In genomic region chr14:60734465-60735242, GRCh38 we compare ENCODE assay signal across 8 cellular contexts. TPM values are rescaled to one million over a fixed set of nuclear protein-coding genes. Genes with fewer than 3 reads are reported as not detected.
A peak's percentile ranks its signal among the peaks of the same experiment; 100 is the strongest.
DNase-seq lines count a peak whose midpoint lies in the region; ATAC-seq and TF ChIP-seq lines count a peak whose summit lies in the region.

TSS of gene MNAT1 (plus strand) at chr14:60734761. CDS start at chr14:60734863, 102 bp downstream.

- H3K4me1 Mint-ChIP-seq in activated CD4-positive, alpha-beta T cell treated with anti-CD3 and anti-CD28 coated beads for 36 hours, result peaks cover 18% of the 10 kb centered on the region

- POLR2A ChIA-PET in activated CD4-positive, alpha-beta T cell treated with anti-CD3 and anti-CD28 coated beads for 36 hours (lab: Charles Lee), result no interaction called here

- peaks cover 0 to 19% of the 10 kb centered on the region in 2 donors for H3K4me1 ChIP-seq in left lung

- peak; percentile 79 for TF ChIP-seq POLR2A in GM18951 (IDR thresholded peaks at IDR 0.05; ENCODE audit: extremely low read depth, insufficient read depth, insufficient read length)

- H3K27me3 Mint-ChIP-seq in activated CD4-positive, alpha-beta T cell treated with anti-CD3 and anti-CD28 coated beads for 36 hours, result peaks cover 15% of the 10 kb centered on the region

- DNase-seq in AG10803 (ENCODE audit: low read depth) (peak; percentile 87), NCI-H345 treated with DMSO at 0.1 percent for 48 hours (lab: John Stamatoyannopoulos, UW; ENCODE audit: unreplicated experiment) (peak; percentile 74), coronary artery (ENCODE audit: low spot score) (peak; percentile 86), left lung (peak; percentile 73 to 88)
- peak; percentile 88 for DNase-seq in activated CD4-positive, alpha-beta T cell treated with anti-CD3 and anti-CD28 coated beads for 36 hours
- peak; percentile 70 to 78 for DNase-seq in stimulated activated CD4-positive, alpha-beta T cell treated with anti-CD3 and anti-CD28 coated beads, Interleukin-2, amount 100 ng/mL, for 48 hours

- peaks cover 0 to 19% of the 10 kb centered on the region in 2 donors for H3K27me3 ChIP-seq in left lung

- no peaks in the 10 kb centered on the region for H3K36me3 ChIP-seq in left lung

- in situ Hi-C loops in GM18951 (cut with MboI; ENCODE audit: low sequenced_read_pairs, unreplicated experiment), result no loop called here

- CTCF ChIA-PET in activated CD4-positive, alpha-beta T cell treated with anti-CD3 and anti-CD28 coated beads for 36 hours (lab: Charles Lee), result interaction anchor here (0.6 to 1.0 kb wide), 2 partner anchors 78 to 119 kb away, joined by 3 to 7 read pairs; no protein-coding TSS in a partner anchor

- peaks cover 2% of the 10 kb centered on the region for H3K9me3 Mint-ChIP-seq in activated CD4-positive, alpha-beta T cell treated with anti-CD3 and anti-CD28 coated beads for 36 hours (ENCODE audit: low read depth)

- H3K27ac ChIP-seq in coronary artery, result peak within 1 kb of the TSS; percentile 80 to 82
- H3K27ac ChIP-seq in left lung, result peak within 1 kb of the TSS; percentile 39 to 61

- H3K36me3 Mint-ChIP-seq in activated CD4-positive, alpha-beta T cell treated with anti-CD3 and anti-CD28 coated beads for 36 hours (ENCODE audit: low read depth), result no peaks in the 10 kb centered on the region

- intact Hi-C loops in activated CD4-positive, alpha-beta T cell treated with anti-CD3 and anti-CD28 coated beads for 36 hours (cut with DNase I, micrococcal nuclease), result loop anchor here (1.0 to 10.0 kb wide), 5 partner anchors 11 to 490 kb away; partner anchors contain the start of genes PPM1A (in 1 of the 2), SLC38A6 (in 1 of the 2) and TRMT5 (in 1 of the 2)
- intact Hi-C loops in left lung (cut with DNase I), result no loop called here

- H3K27ac Mint-ChIP-seq in activated CD4-positive, alpha-beta T cell treated with anti-CD3 and anti-CD28 coated beads for 36 hours, result peak within 1 kb of the TSS; percentile 86

- H3K9me3 ChIP-seq in left lung, result no peaks in the 10 kb centered on the region

- TF ChIP-seq CTCF in AG10803 (conservative IDR thresholded peaks at IDR 0.05; ENCODE audit: low read length) (peak; percentile 21; the same call in 1 of the 2 replicates), coronary artery (IDR thresholded peaks at IDR 0.05) (no peak), left lung (IDR thresholded peaks at IDR 0.05) (no peak)

- H3K4me3 ChIP-seq in AG10803 (ENCODE audit: low read length), result peak within 1 kb of the TSS; percentile 70
- H3K4me3 ChIP-seq in coronary artery, result peak within 1 kb of the TSS; percentile 88
- peak within 1 kb of the TSS; percentile 61 for H3K4me3 ChIP-seq in left lung

- H3K4me3 Mint-ChIP-seq in activated CD4-positive, alpha-beta T cell treated with anti-CD3 and anti-CD28 coated beads for 36 hours, result peak within 1 kb of the TSS; percentile 99

- ATAC-seq in HG03280 (IDR thresholded peaks at IDR 0.05; ENCODE audit: unreplicated experiment) (peak; percentile 93), left lung (peak; percentile 97)
- ATAC-seq in activated CD4-positive, alpha-beta T cell treated with anti-CD3 and anti-CD28 coated beads for 36 hours, result peak; percentile 96

RNA-seq across cellular contexts. Expression of gene MNAT1, which starts in this region (rescaled TPM):
- total RNA-seq in activated CD4-positive, alpha-beta T cell treated with anti-CD3 and anti-CD28 coated beads for 36 hours, result 10 to 100 TPM; 36.2 to 40.3 TPM
- 10 to 100 TPM; 21.6 to 22.7 TPM for total RNA-seq in left lung

Comparison
In these comparisons a context has a peak if more than half of its experiments do, and no peak if none do; other contexts are left out.
1. Peak in every context shown above with its lines: DNase-seq, ATAC-seq, H3K4me3 ChIP-seq and H3K27ac ChIP-seq.
2. intact Hi-C loops: an anchor here in activated CD4-positive, alpha-beta T cell treated with anti-CD3 and anti-CD28 coated beads for 36 hours (1.0 to 10.0 kb wide); none called in left lung.